In genomic region chr13:111213964-111214726, GRCh38 we compare ENCODE assay signal across 11 cellular contexts.
DNase-seq lines count a peak whose midpoint lies in the region; ATAC-seq and TF ChIP-seq lines count a peak whose summit lies in the region.
"Had no signal": no experiment of that assay in that cellular context is flagged by ENCODE, and none has a peak within 500 bp of the region (broad histone marks: within the 10 kb centered on the region; RNA-seq: fewer than 3 reads in every experiment).

No MANE protein-coding gene starts in this region.

- no peaks in the 10 kb centered on the region for H3K27me3 ChIP-seq in IMR-90 (ENCODE audit: control insufficient read depth, insufficient read depth, low read length)

- no peak overlapping the region for H2AFZ ChIP-seq in IMR-90 (replicated peaks; ENCODE audit: low read length, poor library complexity)

- no TSS peak for BruUV-seq in IMR-90 (replicated peaks; lab: Mats Ljungman, UMichigan)

- POLR2A ChIA-PET in IMR-90 (lab: Charles Lee; ENCODE audit: unreplicated experiment) (no interaction called here), GM10248 (lab: Yijun Ruan, JAX) (no interaction called here)

- dilution Hi-C loops in IMR-90 (cut with HindIII; ENCODE audit: low sequenced_read_pairs, unreplicated experiment), result no loop called here

- CTCF ChIA-PET in IMR-90 (lab: Yijun Ruan, JAX), result no interaction called here
- CTCF ChIA-PET in GM10248 (lab: Yijun Ruan, JAX), result interaction anchor here (0.8 to 6.0 kb wide), 7 partner anchors 10 to 146 kb away, joined by 3 to 52 read pairs (median 8); no protein-coding TSS in a partner anchor

- H2BK120ac ChIP-seq in IMR-90 (ENCODE audit: low read depth, low read length), result no peak overlapping the region

- peaks cover 29% of the 10 kb centered on the region for H3K9me1 ChIP-seq in IMR-90 (ENCODE audit: insufficient read depth, low read length)

- no peak overlapping the region for H3K4me3 ChIP-seq in IMR-90 (ENCODE audit: insufficient read depth, low read depth, low read length)
- no peak overlapping the region for H3K4me3 ChIP-seq in foreskin fibroblast (ENCODE audit: low read depth in 1 of 2, low read length in 2 of 2)

- no peaks in the 10 kb centered on the region for H3K9me3 ChIP-seq in IMR-90 (ENCODE audit: control insufficient read depth, insufficient read depth, low read length)

- H3K4me2 ChIP-seq in IMR-90 (ENCODE audit: low read depth, low read length), result no peak overlapping the region

- ATAC-seq in IMR-90 (ENCODE audit: low read depth), result no peak

- no peak for TF ChIP-seq CTCF in IMR-90 (conservative IDR thresholded peaks at IDR 0.05; ENCODE audit: low read depth, low read length)
- no peak for TF ChIP-seq CTCF in GM10248 (IDR thresholded peaks at IDR 0.05; ENCODE audit: control extremely low read depth, extremely low read depth, low read depth, missing control alignments)
- no peak for TF ChIP-seq CTCF in foreskin fibroblast (IDR thresholded peaks at IDR 0.05; ENCODE audit: low read depth, low read length)

- H4K8ac ChIP-seq in IMR-90 (ENCODE audit: low read depth in 2 of 2, low read length in 2 of 2), result no peak overlapping the region

- intact Hi-C loops in IMR-90 (cut with micrococcal nuclease), result no loop called here

- no peak overlapping the region for H3K18ac ChIP-seq in IMR-90 (ENCODE audit: low read depth, low read length)

- no peak overlapping the region for H2BK20ac ChIP-seq in IMR-90 (ENCODE audit: low read depth, low read length)

- H3K36me3 ChIP-seq in IMR-90 (ENCODE audit: control insufficient read depth, insufficient read depth, low read length), result peaks cover 9% of the 10 kb centered on the region; the same call in 1 of the 2 replicates

- no peak overlapping the region for H3K9ac ChIP-seq in IMR-90 (ENCODE audit: low read depth, low read length)

- no peak for TF ChIP-seq POLR2A in IMR-90 (IDR thresholded peaks at IDR 0.05; ENCODE audit: low read depth, low read length)

- in situ Hi-C loops in IMR-90 (cut with MboI; ENCODE audit: low sequenced_read_pairs), result no loop called here

- H3K56ac ChIP-seq in IMR-90 (ENCODE audit: extremely low read depth, insufficient read depth, low read length), result no peak overlapping the region

- no peak overlapping the region for H3K27ac ChIP-seq in IMR-90 (ENCODE audit: insufficient read depth, low read length)

- H2BK5ac ChIP-seq in IMR-90 (ENCODE audit: low read depth, low read length, poor library complexity, severe bottlenecking), result no peak overlapping the region

- no peak overlapping the region for H3K4ac ChIP-seq in IMR-90 (ENCODE audit: low read depth, low read length)

- peak; percentile 18 for DNase-seq in COR-L47 (lab: John Stamatoyannopoulos, UW)
- no peak for DNase-seq in IMR-90
- DNase-seq in OCI-M1 (lab: John Stamatoyannopoulos, UW), result peak; percentile 39
- peak; percentile 47 for DNase-seq in medulla oblongata (ENCODE audit: extremely low spot score)
- no peak for DNase-seq in cerebellar cortex (ENCODE audit: low spot score)
- no peak for DNase-seq in GM10248 (ENCODE audit: extremely low spot score)
- no peak for DNase-seq in NK-92 (lab: John Stamatoyannopoulos, UW; ENCODE audit: unreplicated experiment)
- DNase-seq in foreskin fibroblast, result no peak
- DNase-seq: activated T-cell treated with anti-CD3 and anti-CD28 coated beads for 4 hours; CD4-positive, CD25-positive, alpha-beta regulatory T cell; NCI-H446 had no signal

- no peak overlapping the region for H4K91ac ChIP-seq in IMR-90 (ENCODE audit: insufficient read depth, low read depth, low read length)

- no peak overlapping the region for H4K5ac ChIP-seq in IMR-90 (ENCODE audit: low read depth, low read length)

- peaks cover 38% of the 10 kb centered on the region for H4K20me1 ChIP-seq in IMR-90 (ENCODE audit: insufficient read depth, low read length)

- H3K4me1 ChIP-seq in IMR-90 (ENCODE audit: control insufficient read depth, insufficient read depth, low read length), result peaks cover 21% of the 10 kb centered on the region

- WGBS in IMR-90 (ENCODE audit: extremely low coverage in 2 of 2, insufficient read length in 1 of 2), 2 experiments, result 81% methylated on average over 11 of the region's 22 CpGs; no CpG with 5 or more reads in 1 of the 2 experiments

- H3K23ac ChIP-seq in IMR-90 (ENCODE audit: low read depth, low read length), result no peak overlapping the region

- peaks cover 55 to 87% of the 10 kb centered on the region in 2 experiments for H3K79me1 ChIP-seq in IMR-90 (ENCODE audit: low read depth in 1 of 2, low read length in 2 of 2)

- H2AK9ac ChIP-seq in IMR-90 (replicated peaks; ENCODE audit: low read depth, low read length, poor library complexity), result no peak overlapping the region

- H3K14ac ChIP-seq in IMR-90 (replicated peaks; ENCODE audit: low read depth, low read length), result no peak overlapping the region

- TF ChIP-seq RAD21 in IMR-90 (IDR thresholded peaks at IDR 0.05; ENCODE audit: low read length), result no peak

- H2BK15ac ChIP-seq in IMR-90 (ENCODE audit: low read depth, low read length), result no peak overlapping the region

- peak overlapping the region; percentile 11; the same call in 1 of the 2 replicates for H2AK5ac ChIP-seq in IMR-90 (ENCODE audit: low read depth, low read length)

TF ChIP-seq in IMR-90, 13 proteins besides CTCF, POLR2A, EP300 and RAD21:
- TF ChIP-seq ELK1 (IDR thresholded peaks at IDR 0.05; ENCODE audit: borderline replicate concordance, low read depth, low read length) (no peak), CEBPB (IDR thresholded peaks at IDR 0.05; ENCODE audit: low read depth, low read length) (no peak), RFX5 (IDR thresholded peaks at IDR 0.05; ENCODE audit: low read depth, low read length) (no peak), FOS (IDR thresholded peaks at IDR 0.05; ENCODE audit: low read depth, low read length) (no peak), MAFK (IDR thresholded peaks at IDR 0.05; ENCODE audit: low read depth, low read length) (no peak), NFE2L2 (IDR thresholded peaks at IDR 0.05; ENCODE audit: low read depth, low read length) (no peak), MAZ (IDR thresholded peaks at IDR 0.05; ENCODE audit: borderline replicate concordance, low read depth, low read length) (no peak), CHD1 (IDR thresholded peaks at IDR 0.05; ENCODE audit: low read depth, low read length) (no peak), MXI1 (IDR thresholded peaks at IDR 0.05; ENCODE audit: borderline replicate concordance, low read depth, low read length) (no peak), USF2 (IDR thresholded peaks at IDR 0.05; ENCODE audit: low read depth, low read length) (no peak), SMC3 (IDR thresholded peaks at IDR 0.05; ENCODE audit: low read depth, low read length) (no peak), BHLHE40 (IDR thresholded peaks at IDR 0.05; ENCODE audit: low read depth, low read length) (no peak), RCOR1 (IDR thresholded peaks at IDR 0.05; ENCODE audit: insufficient replicate concordance, low read length) (no peak)

Comparison
In these comparisons a context has a peak if more than half of its experiments do, and no peak if none do; other contexts are left out.
1. DNase-seq: peak in COR-L47 (single experiment), OCI-M1 (single experiment) and medulla oblongata (single experiment); none in IMR-90 (single experiment), cerebellar cortex (single experiment), GM10248 (single experiment), NK-92 (single experiment) and foreskin fibroblast (0 of 2).